1 cellular context compared by ENCODE assay signal in the genomic region with DNA sequence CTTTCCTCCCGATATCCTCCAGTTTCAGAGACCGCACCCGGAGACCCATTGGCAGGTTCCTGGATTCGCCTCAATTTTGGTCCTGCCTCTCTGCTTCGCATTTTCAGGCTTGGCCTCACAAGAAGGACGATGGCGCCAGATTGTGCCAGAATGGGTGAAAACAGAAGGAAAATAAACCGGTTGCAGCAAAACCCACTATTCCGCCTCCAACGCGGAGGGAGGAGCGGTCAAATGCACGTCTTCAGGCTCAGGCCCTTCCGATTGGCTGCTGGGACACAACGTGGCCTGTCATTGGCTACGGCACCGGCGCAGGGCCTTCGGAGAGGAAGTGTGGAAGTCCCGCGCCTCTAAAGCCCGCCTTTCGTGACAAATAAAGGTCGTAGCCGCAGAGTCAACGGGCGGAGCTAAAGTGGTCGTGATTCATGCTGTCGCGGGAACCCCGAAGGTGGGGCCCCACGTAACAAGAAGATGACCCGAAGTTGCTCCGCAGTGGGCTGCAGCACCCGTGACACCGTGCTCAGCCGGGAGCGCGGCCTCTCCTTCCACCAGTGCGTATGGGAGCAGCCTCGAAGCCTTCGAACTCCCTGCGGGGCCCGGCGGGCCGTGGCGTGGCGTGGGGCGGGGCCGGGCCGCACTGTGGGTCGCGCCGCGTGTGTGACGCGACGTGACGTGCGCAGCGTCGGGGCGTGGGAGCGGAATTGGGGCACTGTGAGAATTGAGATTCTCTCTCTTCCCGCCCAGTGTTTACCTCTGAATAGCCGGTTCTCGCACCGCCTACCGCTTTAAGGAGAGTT.
TF ChIP-seq lines count a peak whose summit lies in the region.

A gene with protein sequence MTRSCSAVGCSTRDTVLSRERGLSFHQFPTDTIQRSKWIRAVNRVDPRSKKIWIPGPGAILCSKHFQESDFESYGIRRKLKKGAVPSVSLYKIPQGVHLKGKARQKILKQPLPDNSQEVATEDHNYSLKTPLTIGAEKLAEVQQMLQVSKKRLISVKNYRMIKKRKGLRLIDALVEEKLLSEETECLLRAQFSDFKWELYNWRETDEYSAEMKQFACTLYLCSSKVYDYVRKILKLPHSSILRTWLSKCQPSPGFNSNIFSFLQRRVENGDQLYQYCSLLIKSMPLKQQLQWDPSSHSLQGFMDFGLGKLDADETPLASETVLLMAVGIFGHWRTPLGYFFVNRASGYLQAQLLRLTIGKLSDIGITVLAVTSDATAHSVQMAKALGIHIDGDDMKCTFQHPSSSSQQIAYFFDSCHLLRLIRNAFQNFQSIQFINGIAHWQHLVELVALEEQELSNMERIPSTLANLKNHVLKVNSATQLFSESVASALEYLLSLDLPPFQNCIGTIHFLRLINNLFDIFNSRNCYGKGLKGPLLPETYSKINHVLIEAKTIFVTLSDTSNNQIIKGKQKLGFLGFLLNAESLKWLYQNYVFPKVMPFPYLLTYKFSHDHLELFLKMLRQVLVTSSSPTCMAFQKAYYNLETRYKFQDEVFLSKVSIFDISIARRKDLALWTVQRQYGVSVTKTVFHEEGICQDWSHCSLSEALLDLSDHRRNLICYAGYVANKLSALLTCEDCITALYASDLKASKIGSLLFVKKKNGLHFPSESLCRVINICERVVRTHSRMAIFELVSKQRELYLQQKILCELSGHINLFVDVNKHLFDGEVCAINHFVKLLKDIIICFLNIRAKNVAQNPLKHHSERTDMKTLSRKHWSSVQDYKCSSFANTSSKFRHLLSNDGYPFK (plus strand): TSS at position 401 of the 794 bp plus-strand sequence. CDS start 68 bp downstream, at position 469.

TF ChIP-seq in HepG2, 621 proteins besides CTCF, POLR2A, EP300 and RAD21 (continued from another document and continues in another):
- TF ChIP-seq TFE3 (CRISPR knock-in tag; IDR thresholded peaks at IDR 0.05) (0 out of 2 replicates have a peak, but pooled peaks have one; percentile 40), NBN (conservative IDR thresholded peaks at IDR 0.05) (no peak), ZNF234 (CRISPR knock-in tag; conservative IDR thresholded peaks at IDR 0.05) (0 out of 2 replicates have a peak, but pooled peaks have one; percentile 46), NFE2L2 (IDR thresholded peaks at IDR 0.05; ENCODE audit: low read length) (no peak), NFKB2 (CRISPR knock-in tag; IDR thresholded peaks at IDR 0.05; ENCODE audit: borderline replicate concordance) (peak; percentile 85; the same call in 1 of the 2 replicates), ZBTB38 (CRISPR knock-in tag; IDR thresholded peaks at IDR 0.05) (peak; percentile 78; the same call in 1 of the 2 replicates), DMTF1 (CRISPR knock-in tag; IDR thresholded peaks at IDR 0.05) (no peak), ZSCAN29 (CRISPR knock-in tag; conservative IDR thresholded peaks at IDR 0.05) (peak; percentile 98), ZMYM3 (CRISPR knock-in tag; IDR thresholded peaks at IDR 0.05) (no peak), ZNF891 (CRISPR knock-in tag; IDR thresholded peaks at IDR 0.05) (peak; percentile 83; the same call in 1 of the 2 replicates), GFI1 (CRISPR knock-in tag; IDR thresholded peaks at IDR 0.05; ENCODE audit: borderline replicate concordance) (peak; percentile 66; the same call in 1 of the 2 replicates), ZNF207 (IDR thresholded peaks at IDR 0.05; ENCODE audit: borderline replicate concordance) (no peak), HNRNPK (IDR thresholded peaks at IDR 0.05; ENCODE audit: low read depth, low read length, poor library complexity, severe bottlenecking) (no peak), ZNF496 (CRISPR knock-in tag; IDR thresholded peaks at IDR 0.05; ENCODE audit: insufficient replicate concordance) (no peak), SKI (IDR thresholded peaks at IDR 0.05; ENCODE audit: partially characterized antibody) (no peak), BCL3 (CRISPR knock-in tag; IDR thresholded peaks at IDR 0.05) (peak; percentile 93), ZBTB21 (CRISPR knock-in tag; IDR thresholded peaks at IDR 0.05) (peak; percentile 70), ZIK1 (CRISPR knock-in tag; IDR thresholded peaks at IDR 0.05; ENCODE audit: borderline replicate concordance, low read depth) (0 out of 2 replicates have a peak, but pooled peaks have one; percentile 41), FOXA3 (CRISPR knock-in tag; IDR thresholded peaks at IDR 0.05) (no peak; the same call in 1 of the 2 replicates), TAF15 (IDR thresholded peaks at IDR 0.05; ENCODE audit: low read depth, low read length, poor library complexity, severe bottlenecking) (no peak), MXD4 (CRISPR knock-in tag; IDR thresholded peaks at IDR 0.05) (0 out of 2 replicates have a peak, but pooled peaks have one; percentile 68), FOXO1 (CRISPR knock-in tag; IDR thresholded peaks at IDR 0.05) (peak; percentile 48; the same call in 1 of the 2 replicates), ZSCAN21 (CRISPR knock-in tag; IDR thresholded peaks at IDR 0.05; ENCODE audit: borderline replicate concordance) (peak; percentile 87), HBP1 (CRISPR knock-in tag; IDR thresholded peaks at IDR 0.05; ENCODE audit: low read depth) (no peak), RAD51 (IDR thresholded peaks at IDR 0.05; ENCODE audit: borderline replicate concordance) (no peak), TBL1XR1 (IDR thresholded peaks at IDR 0.05; ENCODE audit: borderline replicate concordance, low read length, partially characterized antibody) (no peak), MLLT10 (CRISPR knock-in tag; IDR thresholded peaks at IDR 0.05) (no peak), ZNF510 (CRISPR knock-in tag; IDR thresholded peaks at IDR 0.05; ENCODE audit: low read depth) (0 out of 2 replicates have a peak, but pooled peaks have one; percentile 31), ZNF792 (CRISPR knock-in tag; IDR thresholded peaks at IDR 0.05) (peak; percentile 59; the same call in 1 of the 2 replicates), AGO2 (optimal IDR thresholded peaks at IDR 0.05; ENCODE audit: low read depth, low read length) (peak; percentile 80), ZNF138 (CRISPR knock-in tag; IDR thresholded peaks at IDR 0.05; ENCODE audit: low read depth) (peak; percentile 95; the same call in 1 of the 2 replicates), SNAPC5 (CRISPR knock-in tag; IDR thresholded peaks at IDR 0.05; ENCODE audit: borderline replicate concordance) (no peak), ZFP41 (CRISPR knock-in tag; IDR thresholded peaks at IDR 0.05; ENCODE audit: borderline replicate concordance) (no peak), ARNT2 (CRISPR knock-in tag; IDR thresholded peaks at IDR 0.05; ENCODE audit: low read depth) (peak; percentile 73), ZFAT (CRISPR knock-in tag; conservative IDR thresholded peaks at IDR 0.05) (no peak), ZNF777 (CRISPR knock-in tag; IDR thresholded peaks at IDR 0.05) (peak; percentile 84), ZNF841 (CRISPR knock-in tag; IDR thresholded peaks at IDR 0.05; ENCODE audit: borderline replicate concordance) (no peak), ZBTB4 (CRISPR knock-in tag; IDR thresholded peaks at IDR 0.05; ENCODE audit: borderline replicate concordance) (no peak), SMAD9 (CRISPR knock-in tag; IDR thresholded peaks at IDR 0.05) (no peak), ZFP1 (CRISPR knock-in tag; IDR thresholded peaks at IDR 0.05) (no peak; the same call in 1 of the 2 replicates), ZNF3 (CRISPR knock-in tag; IDR thresholded peaks at IDR 0.05) (no peak), PAWR (CRISPR knock-in tag; IDR thresholded peaks at IDR 0.05; ENCODE audit: borderline replicate concordance) (no peak), MTF1 (CRISPR knock-in tag; IDR thresholded peaks at IDR 0.05) (peak; percentile 28; the same call in 1 of the 2 replicates)
- TF ChIP-seq, protein P1, sequence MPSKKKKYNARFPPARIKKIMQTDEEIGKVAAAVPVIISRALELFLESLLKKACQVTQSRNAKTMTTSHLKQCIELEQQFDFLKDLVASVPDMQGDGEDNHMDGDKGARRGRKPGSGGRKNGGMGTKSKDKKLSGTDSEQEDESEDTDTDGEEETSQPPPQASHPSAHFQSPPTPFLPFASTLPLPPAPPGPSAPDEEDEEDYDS (CRISPR knock-in tag; IDR thresholded peaks at IDR 0.05) = peak; percentile 87
- TF ChIP-seq, protein P2, sequence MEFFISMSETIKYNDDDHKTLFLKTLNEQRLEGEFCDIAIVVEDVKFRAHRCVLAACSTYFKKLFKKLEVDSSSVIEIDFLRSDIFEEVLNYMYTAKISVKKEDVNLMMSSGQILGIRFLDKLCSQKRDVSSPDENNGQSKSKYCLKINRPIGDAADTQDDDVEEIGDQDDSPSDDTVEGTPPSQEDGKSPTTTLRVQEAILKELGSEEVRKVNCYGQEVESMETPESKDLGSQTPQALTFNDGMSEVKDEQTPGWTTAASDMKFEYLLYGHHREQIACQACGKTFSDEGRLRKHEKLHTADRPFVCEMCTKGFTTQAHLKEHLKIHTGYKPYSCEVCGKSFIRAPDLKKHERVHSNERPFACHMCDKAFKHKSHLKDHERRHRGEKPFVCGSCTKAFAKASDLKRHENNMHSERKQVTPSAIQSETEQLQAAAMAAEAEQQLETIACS (CRISPR knock-in tag; IDR thresholded peaks at IDR 0.05) = no peak
- TF ChIP-seq, protein P3, sequence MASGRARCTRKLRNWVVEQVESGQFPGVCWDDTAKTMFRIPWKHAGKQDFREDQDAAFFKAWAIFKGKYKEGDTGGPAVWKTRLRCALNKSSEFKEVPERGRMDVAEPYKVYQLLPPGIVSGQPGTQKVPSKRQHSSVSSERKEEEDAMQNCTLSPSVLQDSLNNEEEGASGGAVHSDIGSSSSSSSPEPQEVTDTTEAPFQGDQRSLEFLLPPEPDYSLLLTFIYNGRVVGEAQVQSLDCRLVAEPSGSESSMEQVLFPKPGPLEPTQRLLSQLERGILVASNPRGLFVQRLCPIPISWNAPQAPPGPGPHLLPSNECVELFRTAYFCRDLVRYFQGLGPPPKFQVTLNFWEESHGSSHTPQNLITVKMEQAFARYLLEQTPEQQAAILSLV (CRISPR knock-in tag; IDR thresholded peaks at IDR 0.05; ENCODE audit: borderline replicate concordance) = peak; percentile 92
